ENCODE assay signal across 8 cellular contexts in the genomic region with DNA sequence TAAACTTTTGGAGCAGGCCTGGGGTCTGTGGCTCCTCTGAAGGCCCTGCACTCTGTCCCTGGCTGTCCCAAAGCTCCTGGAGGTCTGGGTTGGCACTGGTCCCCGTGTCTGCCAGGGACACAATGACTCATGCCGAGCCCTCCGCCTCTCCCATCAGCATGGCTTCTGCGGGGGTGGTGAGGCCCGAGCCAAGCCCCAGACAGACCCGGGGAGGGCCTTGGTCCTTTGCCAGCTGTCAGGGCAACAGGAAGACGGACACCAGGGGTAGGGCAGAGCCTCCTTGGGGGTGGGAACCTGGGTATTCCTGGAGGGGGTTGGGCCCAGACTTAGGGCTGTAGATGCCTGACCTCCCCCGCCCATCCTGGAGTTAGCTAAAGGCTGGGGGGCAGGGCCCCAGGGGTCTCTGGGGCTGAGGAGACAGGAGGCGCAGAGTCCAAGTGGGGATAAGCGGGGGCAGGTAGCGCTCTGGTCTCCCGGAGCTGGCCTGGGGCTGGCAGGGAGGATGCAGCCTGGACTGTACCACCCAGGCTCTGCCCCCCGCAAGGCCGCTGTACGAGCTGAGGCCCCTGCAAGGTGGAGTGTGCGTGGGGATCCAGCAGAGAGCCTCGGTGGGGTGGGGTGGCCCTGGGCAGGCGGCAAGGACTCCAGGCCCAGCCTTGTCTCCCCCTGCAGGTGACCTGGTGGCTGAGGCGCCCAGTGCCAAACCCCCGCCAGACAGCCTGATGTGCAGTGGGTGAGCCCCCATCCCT. TPM values are rescaled to one million over a fixed set of nuclear protein-coding genes. Genes with fewer than 3 reads are reported as not detected.
A peak's percentile ranks its signal among the peaks of the same experiment; 100 is the strongest.
DNase-seq lines count a peak whose midpoint lies in the region; ATAC-seq and TF ChIP-seq lines count a peak whose summit lies in the region.

No MANE protein-coding gene starts in this region.

- H3K4me3 Mint-ChIP-seq in activated T-cell treated with anti-CD3 and anti-CD28 coated beads, Interleukin-2, amount 50 U/mL, for 24 hours, result no peak overlapping the region

- intact Hi-C loops in posterior vena cava (cut with DNase I) (no loop called here), mucosa of descending colon (cut with DNase I, micrococcal nuclease) (no loop called here)

- H3K4me1 Mint-ChIP-seq in activated T-cell treated with anti-CD3 and anti-CD28 coated beads, Interleukin-2, amount 50 U/mL, for 24 hours (ENCODE audit: low read depth), result no peaks in the 10 kb centered on the region

- TF ChIP-seq CTCF in mucosa of descending colon (IDR thresholded peaks at IDR 0.05), result no peak

- H3K4me3 ChIP-seq in mucosa of descending colon, result no peak overlapping the region

- no peaks in the 10 kb centered on the region for H3K27me3 Mint-ChIP-seq in activated T-cell treated with anti-CD3 and anti-CD28 coated beads, Interleukin-2, amount 50 U/mL, for 24 hours

- no peaks in the 10 kb centered on the region for H3K9me3 Mint-ChIP-seq in activated T-cell treated with anti-CD3 and anti-CD28 coated beads, Interleukin-2, amount 50 U/mL, for 24 hours

- H3K36me3 ChIP-seq in mucosa of descending colon (ENCODE audit: low read depth), result peaks cover 9% of the 10 kb centered on the region

- ATAC-seq in HG02678 (IDR thresholded peaks at IDR 0.05; ENCODE audit: unreplicated experiment), result no peak
- ATAC-seq in mucosa of descending colon, result no peak

- no peak overlapping the region for H3K27ac Mint-ChIP-seq in activated T-cell treated with anti-CD3 and anti-CD28 coated beads, Interleukin-2, amount 50 U/mL, for 24 hours

- peaks cover 39% of the 10 kb centered on the region for H3K36me3 Mint-ChIP-seq in activated T-cell treated with anti-CD3 and anti-CD28 coated beads, Interleukin-2, amount 50 U/mL, for 24 hours (ENCODE audit: low read depth)

- DNase-seq in EL (peak; percentile 94), SHP77 (lab: John Stamatoyannopoulos, UW) (peak; percentile 30 to 37), fibroblast of peridontal ligament (ENCODE audit: extremely low read depth) (peak; percentile 44), posterior vena cava (ENCODE audit: low spot score) (peak; percentile 96), foreskin melanocyte (no peak), mucosa of descending colon (no peak)
- DNase-seq in activated T-cell treated with anti-CD3 and anti-CD28 coated beads, Interleukin-2, amount 50 U/mL, for 24 hours, result no peak

- no peaks in the 10 kb centered on the region for H3K4me1 ChIP-seq in mucosa of descending colon (ENCODE audit: low read depth)

- H3K9me3 ChIP-seq in mucosa of descending colon, result no peaks in the 10 kb centered on the region

RNA-seq across cellular contexts. Expression of gene PUS1, which starts 16.4 kb away (rescaled TPM):
- 10 to 100 TPM; 12.5 to 16.1 TPM for total RNA-seq in posterior vena cava
- total RNA-seq in mucosa of descending colon, result 10 to 100 TPM; 21.0 to 28.3 (median 22.9) TPM

RNA-seq across cellular contexts. Expression of gene ULK1, which starts 18.3 kb away (rescaled TPM):
- total RNA-seq in posterior vena cava, result 10 to 100 TPM; 23.0 to 23.8 TPM
- 10 to 100 TPM; 20.0 to 60.4 (median 28.3) TPM for total RNA-seq in mucosa of descending colon

RNA-seq across cellular contexts. Expression of gene EP400, which starts 37.0 kb away (rescaled TPM):
- total RNA-seq in posterior vena cava, result 10 to 100 TPM; 32.6 to 35.2 TPM
- total RNA-seq in mucosa of descending colon, result 10 to 100 TPM; 34.9 to 47.8 (median 40.7) TPM

Comparison
In these comparisons a context has a peak if more than half of its experiments do, and no peak if none do; other contexts are left out.
1. DNase-seq: peak in EL (single experiment), SHP77 (2 of 2), fibroblast of peridontal ligament (single experiment) and posterior vena cava (single experiment); none in foreskin melanocyte (single experiment), mucosa of descending colon (0 of 3) and activated T-cell treated with anti-CD3 and anti-CD28 coated beads, Interleukin-2, amount 50 U/mL, for 24 hours (single experiment).